1 cellular context compared by ENCODE assay signal in genomic region chr11:18394300-18394927, GRCh38.
TF ChIP-seq lines count a peak whose summit lies in the region.

Gene LDHA, plus strand, starts transcription at chr11:18394563. Its CDS starts 2,280 bp downstream, at chr11:18396843.

TF ChIP-seq in K562, 482 proteins besides CTCF, POLR2A, EP300 and RAD21 (continued from another document and continues in another):
- TF ChIP-seq, protein P1, sequence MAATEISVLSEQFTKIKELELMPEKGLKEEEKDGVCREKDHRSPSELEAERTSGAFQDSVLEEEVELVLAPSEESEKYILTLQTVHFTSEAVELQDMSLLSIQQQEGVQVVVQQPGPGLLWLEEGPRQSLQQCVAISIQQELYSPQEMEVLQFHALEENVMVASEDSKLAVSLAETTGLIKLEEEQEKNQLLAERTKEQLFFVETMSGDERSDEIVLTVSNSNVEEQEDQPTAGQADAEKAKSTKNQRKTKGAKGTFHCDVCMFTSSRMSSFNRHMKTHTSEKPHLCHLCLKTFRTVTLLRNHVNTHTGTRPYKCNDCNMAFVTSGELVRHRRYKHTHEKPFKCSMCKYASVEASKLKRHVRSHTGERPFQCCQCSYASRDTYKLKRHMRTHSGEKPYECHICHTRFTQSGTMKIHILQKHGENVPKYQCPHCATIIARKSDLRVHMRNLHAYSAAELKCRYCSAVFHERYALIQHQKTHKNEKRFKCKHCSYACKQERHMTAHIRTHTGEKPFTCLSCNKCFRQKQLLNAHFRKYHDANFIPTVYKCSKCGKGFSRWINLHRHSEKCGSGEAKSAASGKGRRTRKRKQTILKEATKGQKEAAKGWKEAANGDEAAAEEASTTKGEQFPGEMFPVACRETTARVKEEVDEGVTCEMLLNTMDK (IDR thresholded peaks at IDR 0.05; ENCODE audit: borderline replicate concordance, insufficient read depth, low read depth, low read length, poor library complexity, severe bottlenecking), result no peak
- TF ChIP-seq ZNF175 (CRISPR knock-in tag; IDR thresholded peaks at IDR 0.05; ENCODE audit: low read depth), result no peak
- TF ChIP-seq, protein P2, sequence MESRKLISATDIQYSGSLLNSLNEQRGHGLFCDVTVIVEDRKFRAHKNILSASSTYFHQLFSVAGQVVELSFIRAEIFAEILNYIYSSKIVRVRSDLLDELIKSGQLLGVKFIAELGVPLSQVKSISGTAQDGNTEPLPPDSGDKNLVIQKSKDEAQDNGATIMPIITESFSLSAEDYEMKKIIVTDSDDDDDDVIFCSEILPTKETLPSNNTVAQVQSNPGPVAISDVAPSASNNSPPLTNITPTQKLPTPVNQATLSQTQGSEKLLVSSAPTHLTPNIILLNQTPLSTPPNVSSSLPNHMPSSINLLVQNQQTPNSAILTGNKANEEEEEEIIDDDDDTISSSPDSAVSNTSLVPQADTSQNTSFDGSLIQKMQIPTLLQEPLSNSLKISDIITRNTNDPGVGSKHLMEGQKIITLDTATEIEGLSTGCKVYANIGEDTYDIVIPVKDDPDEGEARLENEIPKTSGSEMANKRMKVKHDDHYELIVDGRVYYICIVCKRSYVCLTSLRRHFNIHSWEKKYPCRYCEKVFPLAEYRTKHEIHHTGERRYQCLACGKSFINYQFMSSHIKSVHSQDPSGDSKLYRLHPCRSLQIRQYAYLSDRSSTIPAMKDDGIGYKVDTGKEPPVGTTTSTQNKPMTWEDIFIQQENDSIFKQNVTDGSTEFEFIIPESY (CRISPR knock-in tag; IDR thresholded peaks at IDR 0.05), result peak; percentile 66; the same call in 1 of the 2 replicates
- TF ChIP-seq NONO (IDR thresholded peaks at IDR 0.05; ENCODE audit: low read depth in 2 of 2, low read length in 1 of 2), result peak; percentile 51 to 97; a peak in 3 of 4 replicates
- peak; percentile 80; the same call in 1 of the 2 replicates for TF ChIP-seq RB1 (IDR thresholded peaks at IDR 0.05; ENCODE audit: low read depth)
- TF ChIP-seq, protein P3, sequence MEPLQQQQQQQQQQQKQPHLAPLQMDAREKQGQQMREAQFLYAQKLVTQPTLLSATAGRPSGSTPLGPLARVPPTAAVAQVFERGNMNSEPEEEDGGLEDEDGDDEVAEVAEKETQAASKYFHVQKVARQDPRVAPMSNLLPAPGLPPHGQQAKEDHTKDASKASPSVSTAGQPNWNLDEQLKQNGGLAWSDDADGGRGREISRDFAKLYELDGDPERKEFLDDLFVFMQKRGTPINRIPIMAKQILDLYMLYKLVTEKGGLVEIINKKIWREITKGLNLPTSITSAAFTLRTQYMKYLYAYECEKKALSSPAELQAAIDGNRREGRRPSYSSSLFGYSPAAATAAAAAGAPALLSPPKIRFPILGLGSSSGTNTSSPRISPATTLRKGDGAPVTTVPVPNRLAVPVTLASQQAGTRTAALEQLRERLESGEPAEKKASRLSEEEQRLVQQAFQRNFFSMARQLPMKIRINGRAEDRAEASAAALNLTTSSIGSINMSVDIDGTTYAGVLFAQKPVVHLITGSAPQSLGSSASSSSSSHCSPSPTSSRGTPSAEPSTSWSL (CRISPR knock-in tag; IDR thresholded peaks at IDR 0.05; ENCODE audit: borderline replicate concordance), result no peak
- no peak; the same call in 1 of the 2 replicates for TF ChIP-seq LEF1 (IDR thresholded peaks at IDR 0.05)
- TF ChIP-seq ZNF551 (CRISPR knock-in tag; IDR thresholded peaks at IDR 0.05), result no peak
- TF ChIP-seq IRF2 (CRISPR knock-in tag; IDR thresholded peaks at IDR 0.05), result no peak
- TF ChIP-seq RCOR1 (IDR thresholded peaks at IDR 0.05; ENCODE audit: borderline replicate concordance in 1 of 2, low read depth in 2 of 2, low read length in 2 of 2), result peak in 1 of 2 experiments; percentile 38; a peak in 1 of 4 replicates
- TF ChIP-seq STAG1 (CRISPR knock-in tag; IDR thresholded peaks at IDR 0.05; ENCODE audit: borderline replicate concordance), result no peak
- TF ChIP-seq E2F4 (CRISPR knock-in tag; IDR thresholded peaks at IDR 0.05; ENCODE audit: low read depth), result no peak
- TF ChIP-seq E4F1 (CRISPR knock-in tag; IDR thresholded peaks at IDR 0.05; ENCODE audit: borderline replicate concordance), result no peak
- TF ChIP-seq, protein P4, sequence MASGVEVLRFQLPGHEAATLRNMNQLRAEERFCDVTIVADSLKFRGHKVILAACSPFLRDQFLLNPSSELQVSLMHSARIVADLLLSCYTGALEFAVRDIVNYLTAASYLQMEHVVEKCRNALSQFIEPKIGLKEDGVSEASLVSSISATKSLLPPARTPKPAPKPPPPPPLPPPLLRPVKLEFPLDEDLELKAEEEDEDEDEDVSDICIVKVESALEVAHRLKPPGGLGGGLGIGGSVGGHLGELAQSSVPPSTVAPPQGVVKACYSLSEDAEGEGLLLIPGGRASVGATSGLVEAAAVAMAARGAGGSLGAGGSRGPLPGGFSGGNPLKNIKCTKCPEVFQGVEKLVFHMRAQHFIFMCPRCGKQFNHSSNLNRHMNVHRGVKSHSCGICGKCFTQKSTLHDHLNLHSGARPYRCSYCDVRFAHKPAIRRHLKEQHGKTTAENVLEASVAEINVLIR (CRISPR knock-in tag; IDR thresholded peaks at IDR 0.05), result peak; percentile 89
- TF ChIP-seq, protein P5, sequence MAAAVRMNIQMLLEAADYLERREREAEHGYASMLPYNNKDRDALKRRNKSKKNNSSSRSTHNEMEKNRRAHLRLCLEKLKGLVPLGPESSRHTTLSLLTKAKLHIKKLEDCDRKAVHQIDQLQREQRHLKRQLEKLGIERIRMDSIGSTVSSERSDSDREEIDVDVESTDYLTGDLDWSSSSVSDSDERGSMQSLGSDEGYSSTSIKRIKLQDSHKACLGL (CRISPR knock-in tag; IDR thresholded peaks at IDR 0.05; ENCODE audit: borderline replicate concordance, poor library complexity, severe bottlenecking), result peak; percentile 35
- no peak for TF ChIP-seq CHD7 (IDR thresholded peaks at IDR 0.05; ENCODE audit: low read depth, low read length)
- TF ChIP-seq ELF4 (CRISPR knock-in tag; IDR thresholded peaks at IDR 0.05), result no peak
- no peak for TF ChIP-seq HDAC3 (IDR thresholded peaks at IDR 0.05; ENCODE audit: borderline replicate concordance, partially characterized antibody)
- TF ChIP-seq MCM5 (IDR thresholded peaks at IDR 0.05; ENCODE audit: low read depth), result no peak
- TF ChIP-seq HMG20B (CRISPR knock-in tag; IDR thresholded peaks at IDR 0.05), result no peak
- 0 out of 2 replicates have a peak, but pooled peaks have one; percentile 28 for TF ChIP-seq HCFC1 (IDR thresholded peaks at IDR 0.05; ENCODE audit: low read depth, low read length)
- TF ChIP-seq HEY1 (CRISPR knock-in tag; IDR thresholded peaks at IDR 0.05; ENCODE audit: borderline replicate concordance), result no peak; the same call in 1 of the 2 replicates
- TF ChIP-seq SIRT6 (IDR thresholded peaks at IDR 0.05; ENCODE audit: low read depth, low read length), result no peak
- no peak; the same call in 1 of the 2 replicates for TF ChIP-seq NFE2 (IDR thresholded peaks at IDR 0.05; ENCODE audit: low read depth)
- TF ChIP-seq POLR2G (IDR thresholded peaks at IDR 0.05; ENCODE audit: low read depth, low read length), result peak; percentile 100
- no peak for TF ChIP-seq HIVEP1 (CRISPR knock-in tag; IDR thresholded peaks at IDR 0.05)
- TF ChIP-seq SUPT5H (IDR thresholded peaks at IDR 0.05), result peak; percentile 98
- TF ChIP-seq FOXP1 (CRISPR knock-in tag; IDR thresholded peaks at IDR 0.05), result peak; percentile 82; the same call in 1 of the 2 replicates
- no peak for TF ChIP-seq ZNF695 (CRISPR knock-in tag; IDR thresholded peaks at IDR 0.05)
- no peak for TF ChIP-seq RFX1 (IDR thresholded peaks at IDR 0.05)
- TF ChIP-seq CBX3 (IDR thresholded peaks at IDR 0.05; ENCODE audit: borderline replicate concordance in 1 of 2, low read length in 2 of 2), result no peak; a peak in 1 of 3 replicates
- no peak for TF ChIP-seq RBM39 (optimal IDR thresholded peaks at IDR 0.05; ENCODE audit: low read depth, low read length)
- 0 out of 2 replicates have a peak, but pooled peaks have one; percentile 61 for TF ChIP-seq RBM14 (IDR thresholded peaks at IDR 0.05; ENCODE audit: borderline replicate concordance, insufficient read depth, low read depth, low read length)
- no peak for TF ChIP-seq THRAP3 (IDR thresholded peaks at IDR 0.05; ENCODE audit: borderline replicate concordance)
- TF ChIP-seq SMC3 (conservative IDR thresholded peaks at IDR 0.05; ENCODE audit: insufficient read depth, low read depth, low read length), result no peak
- no peak for TF ChIP-seq ZNF408 (CRISPR knock-in tag; IDR thresholded peaks at IDR 0.05; ENCODE audit: low read depth)
- peak; percentile 89 for TF ChIP-seq POLR2B (IDR thresholded peaks at IDR 0.05; ENCODE audit: low read depth, partially characterized antibody)
